Comparison of ENCODE assay signal across 8 cellular contexts in the genomic region with DNA sequence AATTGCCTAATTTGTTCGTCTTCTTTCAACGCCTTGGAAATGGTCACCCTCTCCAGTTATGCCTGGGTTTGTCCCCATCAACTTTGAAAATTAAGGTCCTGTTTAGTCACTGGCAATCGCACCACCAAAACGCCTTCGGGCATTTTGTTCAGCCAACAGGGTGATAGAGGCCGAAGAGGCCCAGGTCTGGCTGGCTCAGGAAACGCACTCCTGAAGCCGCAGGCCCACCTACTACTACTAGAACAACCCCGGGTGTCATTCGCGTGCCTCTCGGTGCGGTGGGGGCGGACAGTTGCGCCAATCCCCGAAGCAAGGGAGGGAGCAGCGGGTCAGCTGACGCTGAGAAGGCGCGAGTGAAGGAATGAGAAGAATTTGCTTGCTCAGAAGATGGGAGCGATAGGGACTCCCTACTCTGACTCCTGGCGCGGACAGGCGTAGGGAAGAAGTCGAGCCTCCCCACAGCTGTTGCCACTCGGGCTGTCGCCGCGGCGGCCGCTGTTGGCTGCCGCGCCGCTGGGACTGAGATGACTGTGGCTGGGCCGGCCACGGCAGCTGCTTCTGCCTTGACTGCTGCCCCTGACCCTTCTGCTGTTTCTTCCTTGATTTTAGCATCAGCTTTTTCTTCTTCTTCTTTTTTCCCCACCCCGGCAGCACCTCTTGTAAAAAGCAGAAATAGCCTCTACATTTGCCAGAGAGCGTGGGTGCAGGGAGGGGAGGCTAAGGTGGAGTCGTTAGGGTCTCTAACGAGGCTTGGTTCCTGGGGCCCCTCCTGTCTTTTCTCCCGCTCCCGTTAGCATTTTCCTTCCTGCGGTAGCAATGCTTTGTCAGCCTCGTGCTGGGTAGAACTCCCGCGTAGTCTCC.
DNase-seq lines count a peak whose midpoint lies in the region; ATAC-seq and TF ChIP-seq lines count a peak whose summit lies in the region.

No MANE protein-coding gene starts in this region.

- no peaks in the 10 kb centered on the region for H3F3A ChIP-seq in MM.1S (ENCODE audit: insufficient read depth, low read length)

- ATAC-seq in GM19438 (IDR thresholded peaks at IDR 0.05; ENCODE audit: low read depth, unreplicated experiment): peak; percentile 78
- ATAC-seq in activated CD4-positive, CD25-positive, alpha-beta regulatory T cell treated with anti-CD3 and anti-CD28 coated beads, Interleukin-2, amount 50 U/mL, for 24 hours: no peak

- H3K4me3 ChIP-seq in SJCRH30 (peak overlapping the region; percentile 48), MM.1S (ENCODE audit: low read length) (no peak overlapping the region)

- H3K79me2 ChIP-seq in MM.1S (ENCODE audit: low read length): no peaks in the 10 kb centered on the region

- H3K9me2 ChIP-seq in MM.1S (replicated peaks; ENCODE audit: insufficient read depth, low read length): no peaks in the 10 kb centered on the region

- no peaks in the 10 kb centered on the region for H3K27me3 Mint-ChIP-seq in nephron progenitor cell (ENCODE audit: low read depth, poor library complexity)

- peaks cover 47% of the 10 kb centered on the region for H3K4me1 Mint-ChIP-seq in nephron progenitor cell

- H3K27ac ChIP-seq in SJCRH30 (peak overlapping the region; percentile 96), MM.1S (ENCODE audit: low read length) (no peak overlapping the region)

- H2AFZ ChIP-seq in MM.1S (ENCODE audit: low read length): no peak overlapping the region

- H3K4me2 ChIP-seq in MM.1S (ENCODE audit: low read depth, low read length): no peak overlapping the region

- no peak for TF ChIP-seq CTCF in nephron progenitor cell (IDR thresholded peaks at IDR 0.05)
- TF ChIP-seq CTCF in MM.1S (IDR thresholded peaks at IDR 0.05; ENCODE audit: low read length): no peak

- no peaks in the 10 kb centered on the region for H3K27me3 ChIP-seq in SJCRH30
- H3K27me3 ChIP-seq in MM.1S (replicated peaks; ENCODE audit: insufficient read depth, low read length): no peaks in the 10 kb centered on the region

- H3K9ac ChIP-seq in MM.1S (ENCODE audit: low read length): no peak overlapping the region

- DNase-seq in SJCRH30: peak; percentile 90
- peak; percentile 83 for DNase-seq in foreskin melanocyte
- peak; percentile 76 for DNase-seq in nephron progenitor cell
- no peak for DNase-seq in NCI-H774 (lab: John Stamatoyannopoulos, UW)
- no peak for DNase-seq in NCI-H526 treated with DMSO at 0.1 percent for 48 hours (lab: John Stamatoyannopoulos, UW)
- DNase-seq in MM.1S: no peak

- H3K9me3 ChIP-seq in SJCRH30 (replicated peaks) (no peaks in the 10 kb centered on the region), MM.1S (replicated peaks; ENCODE audit: insufficient read depth, low read length) (no peaks in the 10 kb centered on the region)

- H3K9me3 Mint-ChIP-seq in nephron progenitor cell: no peaks in the 10 kb centered on the region

- H3K36me3 Mint-ChIP-seq in nephron progenitor cell (ENCODE audit: low read depth): no peaks in the 10 kb centered on the region

- H3K4me3 Mint-ChIP-seq in nephron progenitor cell: peak overlapping the region; percentile 82

- H3K4me1 ChIP-seq in SJCRH30: peaks cover 19% of the 10 kb centered on the region
- H3K4me1 ChIP-seq in MM.1S (ENCODE audit: low read length): no peaks in the 10 kb centered on the region

- H4K20me1 ChIP-seq in MM.1S (ENCODE audit: insufficient read depth, low read length): no peaks in the 10 kb centered on the region

- H3K27ac Mint-ChIP-seq in nephron progenitor cell: peak overlapping the region; percentile 96

- no peaks in the 10 kb centered on the region for H3K36me3 ChIP-seq in SJCRH30
- no peaks in the 10 kb centered on the region for H3K36me3 ChIP-seq in MM.1S (replicated peaks; ENCODE audit: insufficient read depth, low read length)

Comparison
In these comparisons a context has a peak if more than half of its experiments do, and no peak if none do; other contexts are left out.
1. DNase-seq: peak in SJCRH30 (2 of 2), foreskin melanocyte (single experiment) and nephron progenitor cell (single experiment); none in NCI-H774 (single experiment), NCI-H526 treated with DMSO at 0.1 percent for 48 hours (single experiment) and MM.1S (single experiment).